In the genomic region with DNA sequence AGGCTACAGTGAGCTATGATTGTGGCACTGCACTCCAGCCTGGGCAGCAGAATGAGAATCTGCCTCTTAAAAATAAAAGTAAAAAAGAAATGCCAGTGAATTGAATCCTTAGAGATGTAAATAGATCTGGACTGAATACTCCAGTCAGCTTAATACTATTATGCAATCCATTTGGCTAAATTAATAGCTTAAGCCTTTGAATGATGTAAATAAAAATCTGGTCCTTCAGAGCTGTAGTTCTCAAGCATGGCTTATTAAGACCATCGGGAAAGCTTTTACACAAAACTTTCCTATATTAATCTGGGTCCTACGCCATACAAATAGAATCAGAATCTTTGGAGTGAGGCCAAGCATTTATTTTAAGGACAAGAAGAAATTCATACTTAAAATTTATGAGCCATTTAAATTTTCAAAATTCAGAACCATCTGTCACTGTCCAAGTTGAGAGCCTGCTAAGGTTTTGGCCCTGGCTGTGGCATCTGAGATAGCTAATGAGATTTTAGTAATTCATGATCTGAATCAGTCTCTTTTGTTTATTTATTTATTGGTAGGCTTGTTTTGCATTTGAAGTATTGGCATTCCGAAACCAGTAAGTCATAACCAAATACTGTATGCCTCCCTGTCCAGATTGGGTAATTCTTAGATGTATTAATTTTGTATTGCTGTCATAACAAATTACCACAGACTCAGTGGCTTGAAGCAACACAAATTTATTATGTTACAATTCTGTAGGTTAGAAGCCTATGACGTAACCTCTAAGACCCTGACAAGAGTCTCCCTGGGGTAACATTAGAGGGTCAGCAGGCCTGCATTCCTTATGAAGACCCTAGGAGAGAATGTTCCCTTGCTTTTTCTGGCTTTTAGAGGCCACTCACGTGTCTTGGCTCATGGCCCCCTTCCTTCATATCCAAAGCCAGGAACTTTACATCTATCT, we compare ENCODE assay signal across 14 cellular contexts.
DNase-seq lines count a peak whose midpoint lies in the region; ATAC-seq and TF ChIP-seq lines count a peak whose summit lies in the region.
"Had no signal": no experiment of that assay in that cellular context is flagged by ENCODE, and none has a peak within 500 bp of the region (broad histone marks: within the 10 kb centered on the region; RNA-seq: fewer than 3 reads in every experiment).

No MANE protein-coding gene starts in this region.

- H3F3A ChIP-seq in GM23338 (replicated peaks; ENCODE audit: low read depth), result no peaks in the 10 kb centered on the region

- no peak for ATAC-seq in GM23338
- ATAC-seq in GM21737 (IDR thresholded peaks at IDR 0.05; ENCODE audit: unreplicated experiment), result no peak
- ATAC-seq: CD8-positive, alpha-beta T cell; T-cell had no signal

- H4K20me1 ChIP-seq in GM23338 (replicated peaks; ENCODE audit: insufficient read depth), result no peaks in the 10 kb centered on the region

- no peak overlapping the region for H3K27ac Mint-ChIP-seq in GM23338
- H3K27ac Mint-ChIP-seq: CD8-positive, alpha-beta T cell; T-cell had no signal

- no peaks in the 10 kb centered on the region for H3K36me3 ChIP-seq in GM23338 (ENCODE audit: insufficient read depth)

- H3K4me2 ChIP-seq in GM23338, result no peak overlapping the region
- H3K4me2 ChIP-seq: PC-9 had no signal

- no peak overlapping the region for H3K4me3 Mint-ChIP-seq in GM23338
- H3K4me3 Mint-ChIP-seq: CD8-positive, alpha-beta T cell; H9; T-cell had no signal

- H3K4me1 ChIP-seq in GM23338 (ENCODE audit: insufficient read depth), result no peaks in the 10 kb centered on the region

- H3K27me3 Mint-ChIP-seq in GM23338 (ENCODE audit: insufficient read depth, low read depth, poor library complexity), result no peaks in the 10 kb centered on the region
- H3K27me3 Mint-ChIP-seq: T-cell had no signal

- no peak overlapping the region for H3K27ac ChIP-seq in GM23338 (ENCODE audit: low read depth)
- H3K27ac ChIP-seq: PC-9 had no signal

- no peaks in the 10 kb centered on the region for H3K27me3 ChIP-seq in GM23338 (ENCODE audit: insufficient read depth)

- H2AFZ ChIP-seq in GM23338, result peak overlapping the region; percentile 80
- H2AFZ ChIP-seq: PC-9 had no signal

- no peaks in the 10 kb centered on the region for H3K36me3 Mint-ChIP-seq in GM23338 (ENCODE audit: low read depth)
- H3K36me3 Mint-ChIP-seq: CD8-positive, alpha-beta T cell; T-cell had no signal

- no peaks in the 10 kb centered on the region for H3K4me1 Mint-ChIP-seq in GM23338
- H3K4me1 Mint-ChIP-seq: H9, T-cell had no signal

- H3K79me2 ChIP-seq in GM23338 (replicated peaks; ENCODE audit: insufficient read depth), result no peaks in the 10 kb centered on the region

- DNase-seq in AG20443 (ENCODE audit: low spot score), result peak; percentile 35
- DNase-seq in GM23338 (ENCODE audit: low spot score), result no peak
- peak; percentile 43 for DNase-seq in NCI-H82 (lab: John Stamatoyannopoulos, UW)
- peak; percentile 44 for DNase-seq in fibroblast of mammary gland (ENCODE audit: low read depth)
- DNase-seq in DMS79 (lab: John Stamatoyannopoulos, UW), result no peak
- no peak for DNase-seq in KG1 (lab: John Stamatoyannopoulos, UW)
- DNase-seq in NCI-H1694 treated with DMSO at 0.1 percent for 48 hours (lab: John Stamatoyannopoulos, UW), result no peak
- DNase-seq: CD8-positive, alpha-beta T cell; H9; NCI-H1092; NCI-H69; PC-9; T-cell had no signal

- no peaks in the 10 kb centered on the region; the same call in 2 of the 3 replicates for H3K9me3 Mint-ChIP-seq in GM23338
- H3K9me3 Mint-ChIP-seq: CD8-positive, alpha-beta T cell; H9; T-cell had no signal

- H3K9me2 ChIP-seq in GM23338 (ENCODE audit: insufficient read depth), result no peaks in the 10 kb centered on the region

- no peak overlapping the region for H3K4me3 ChIP-seq in GM23338
- H3K4me3 ChIP-seq in fibroblast of mammary gland (ENCODE audit: control insufficient read depth, low read depth, low read length), result no peak overlapping the region
- H3K4me3 ChIP-seq: PC-9 had no signal

- TF ChIP-seq CTCF in GM23338 (conservative IDR thresholded peaks at IDR 0.05; ENCODE audit: low read depth in 2 of 2), result no peak
- TF ChIP-seq CTCF in fibroblast of mammary gland (conservative IDR thresholded peaks at IDR 0.05; ENCODE audit: control insufficient read depth, insufficient read depth, low read depth, low read length), result no peak

TF ChIP-seq in GM23338, 12 proteins besides CTCF, POLR2A, EP300 and RAD21 (continues in another document):
- TF ChIP-seq JUNB (IDR thresholded peaks at IDR 0.05; ENCODE audit: unreplicated experiment) (no peak), POLR2AphosphoS5 (IDR thresholded peaks at IDR 0.05; ENCODE audit: low read depth) (no peak), ZNF114 (CRISPR knock-in tag; IDR thresholded peaks at IDR 0.05) (no peak), ZNF331 (CRISPR knock-in tag; IDR thresholded peaks at IDR 0.05; ENCODE audit: low read depth) (no peak), EZH2phosphoT487 (IDR thresholded peaks at IDR 0.05; ENCODE audit: unreplicated experiment) (no peak)
- TF ChIP-seq, protein P1, sequence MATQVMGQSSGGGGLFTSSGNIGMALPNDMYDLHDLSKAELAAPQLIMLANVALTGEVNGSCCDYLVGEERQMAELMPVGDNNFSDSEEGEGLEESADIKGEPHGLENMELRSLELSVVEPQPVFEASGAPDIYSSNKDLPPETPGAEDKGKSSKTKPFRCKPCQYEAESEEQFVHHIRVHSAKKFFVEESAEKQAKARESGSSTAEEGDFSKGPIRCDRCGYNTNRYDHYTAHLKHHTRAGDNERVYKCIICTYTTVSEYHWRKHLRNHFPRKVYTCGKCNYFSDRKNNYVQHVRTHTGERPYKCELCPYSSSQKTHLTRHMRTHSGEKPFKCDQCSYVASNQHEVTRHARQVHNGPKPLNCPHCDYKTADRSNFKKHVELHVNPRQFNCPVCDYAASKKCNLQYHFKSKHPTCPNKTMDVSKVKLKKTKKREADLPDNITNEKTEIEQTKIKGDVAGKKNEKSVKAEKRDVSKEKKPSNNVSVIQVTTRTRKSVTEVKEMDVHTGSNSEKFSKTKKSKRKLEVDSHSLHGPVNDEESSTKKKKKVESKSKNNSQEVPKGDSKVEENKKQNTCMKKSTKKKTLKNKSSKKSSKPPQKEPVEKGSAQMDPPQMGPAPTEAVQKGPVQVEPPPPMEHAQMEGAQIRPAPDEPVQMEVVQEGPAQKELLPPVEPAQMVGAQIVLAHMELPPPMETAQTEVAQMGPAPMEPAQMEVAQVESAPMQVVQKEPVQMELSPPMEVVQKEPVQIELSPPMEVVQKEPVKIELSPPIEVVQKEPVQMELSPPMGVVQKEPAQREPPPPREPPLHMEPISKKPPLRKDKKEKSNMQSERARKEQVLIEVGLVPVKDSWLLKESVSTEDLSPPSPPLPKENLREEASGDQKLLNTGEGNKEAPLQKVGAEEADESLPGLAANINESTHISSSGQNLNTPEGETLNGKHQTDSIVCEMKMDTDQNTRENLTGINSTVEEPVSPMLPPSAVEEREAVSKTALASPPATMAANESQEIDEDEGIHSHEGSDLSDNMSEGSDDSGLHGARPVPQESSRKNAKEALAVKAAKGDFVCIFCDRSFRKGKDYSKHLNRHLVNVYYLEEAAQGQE (IDR thresholded peaks at IDR 0.05; ENCODE audit: unreplicated experiment), result no peak

Comparison
In these comparisons a context has a peak if more than half of its experiments do, and no peak if none do; other contexts are left out.
1. DNase-seq: peak in AG20443 (single experiment), NCI-H82 (single experiment) and fibroblast of mammary gland (single experiment); none in GM23338 (single experiment), DMS79 (single experiment), KG1 (single experiment) and NCI-H1694 treated with DMSO at 0.1 percent for 48 hours (single experiment).